16 cellular contexts compared by ENCODE assay signal in the genomic region with DNA sequence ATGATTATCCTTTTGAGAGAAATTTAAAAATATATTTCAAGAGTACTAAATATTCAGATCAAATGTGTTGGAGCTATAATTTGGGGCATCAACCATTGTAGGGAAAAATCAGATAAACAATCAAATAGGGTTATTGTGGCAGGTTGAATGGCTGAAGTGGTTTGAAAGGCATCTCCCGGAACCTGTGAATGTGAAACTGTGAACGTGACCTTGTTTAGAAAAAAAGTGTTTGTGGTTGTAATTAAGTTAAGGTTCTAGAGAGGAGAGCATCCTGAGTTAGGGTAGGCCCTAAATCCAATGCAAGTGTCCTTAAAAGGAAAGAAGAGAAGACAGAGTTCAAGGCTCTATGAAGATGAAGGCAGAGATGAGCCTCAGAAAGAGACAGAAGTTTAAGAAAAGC. TPM values are rescaled to one million over a fixed set of nuclear protein-coding genes. Genes with fewer than 3 reads are reported as not detected.
DNase-seq lines count a peak whose midpoint lies in the region; ATAC-seq and TF ChIP-seq lines count a peak whose summit lies in the region.
"Had no signal": no experiment of that assay in that cellular context is flagged by ENCODE, and none has a peak within 500 bp of the region (broad histone marks: within the 10 kb centered on the region; RNA-seq: fewer than 3 reads in every experiment).

No MANE protein-coding gene starts in this region.

- H3K9me3 Mint-ChIP-seq in activated CD4-positive, alpha-beta T cell treated with anti-CD3 and anti-CD28 coated beads, Interleukin-2, amount 10 ng/mL, durations not matched to agents 24 days and 14 days = peaks cover 9% of the 10 kb centered on the region
- peaks cover 7 to 8% of the 10 kb centered on the region in 2 experiments for H3K9me3 Mint-ChIP-seq in H9
- no peaks in the 10 kb centered on the region for H3K9me3 Mint-ChIP-seq in activated CD8-positive, alpha-beta T cell treated with anti-CD3 and anti-CD28 coated beads for 36 hours
- H3K9me3 Mint-ChIP-seq in natural killer cell treated with Interleukin-12 subunit alpha and Interleukin-12 subunit beta and Interleukin-15 and Interleukin-18, amount 100 ng/mL, for 72 hours = no peaks in the 10 kb centered on the region

- DNase-seq in activated CD4-positive, alpha-beta T cell treated with anti-CD3 and anti-CD28 coated beads, Interleukin-2, amount 10 ng/mL, durations not matched to agents 24 days and 14 days = no peak
- DNase-seq in activated CD4-positive, alpha-beta T cell treated with anti-CD3 and anti-CD28 coated beads, Interleukin-2, amount 50 U/mL, for 1 hour = no peak
- no peak for DNase-seq in H9
- DNase-seq in activated CD8-positive, alpha-beta T cell treated with anti-CD3 and anti-CD28 coated beads for 36 hours = no peak
- no peak for DNase-seq in natural killer cell treated with Interleukin-12 subunit alpha and Interleukin-12 subunit beta and Interleukin-15 and Interleukin-18, amount 100 ng/mL, for 72 hours (ENCODE audit: low spot score)
- DNase-seq in GOT3 (lab: John Stamatoyannopoulos, UW) = no peak
- DNase-seq in mucosa of gallbladder (ENCODE audit: low spot score) = no peak
- DNase-seq in activated T-cell treated with anti-CD3 and anti-CD28 coated beads, Interleukin-2, amount 50 U/mL, for 48 hours = no peak
- DNase-seq: DND-41, IMR-90, MV-4-11, NCI-H1417, NCI-H1930, NCI-H774, PC-3 had no signal

- intact Hi-C loops in activated CD4-positive, alpha-beta T cell treated with anti-CD3 and anti-CD28 coated beads, Interleukin-2, amount 10 ng/mL, durations not matched to agents 24 days and 14 days (cut with micrococcal nuclease) = no loop called here
- intact Hi-C loops in activated CD8-positive, alpha-beta T cell treated with anti-CD3 and anti-CD28 coated beads for 36 hours (cut with micrococcal nuclease) = loop anchor here (1.0 kb wide), 1 partner anchor 15 kb away; no protein-coding TSS in a partner anchor

- H3K4me1 ChIP-seq in H9 (ENCODE audit: insufficient read depth, low read length) = no peaks in the 10 kb centered on the region; the same call in 1 of the 2 replicates

- H2BK15ac ChIP-seq in H9 (ENCODE audit: low read depth, low read length) = no peak overlapping the region

- H3K23me2 ChIP-seq in H9 (ENCODE audit: insufficient read length, low read depth, low read length, poor library complexity, severe bottlenecking) = no peaks in the 10 kb centered on the region

- H2BK5ac ChIP-seq in H9 (ENCODE audit: insufficient read length, low read length) = no peak overlapping the region

- H3K36me3 Mint-ChIP-seq in activated CD4-positive, alpha-beta T cell treated with anti-CD3 and anti-CD28 coated beads, Interleukin-2, amount 10 ng/mL, durations not matched to agents 24 days and 14 days (ENCODE audit: low read depth) = peaks cover 7% of the 10 kb centered on the region
- peaks cover 8 to 9% (median 8%) of the 10 kb centered on the region in 3 experiments for H3K36me3 Mint-ChIP-seq in H9 (ENCODE audit: insufficient read depth in 1 of 3, low read depth in 3 of 3)
- peaks cover 11% of the 10 kb centered on the region for H3K36me3 Mint-ChIP-seq in activated CD8-positive, alpha-beta T cell treated with anti-CD3 and anti-CD28 coated beads for 36 hours (ENCODE audit: low read depth)
- no peaks in the 10 kb centered on the region for H3K36me3 Mint-ChIP-seq in natural killer cell treated with Interleukin-12 subunit alpha and Interleukin-12 subunit beta and Interleukin-15 and Interleukin-18, amount 100 ng/mL, for 72 hours

- H3K9me3 ChIP-seq in H9 (ENCODE audit: control insufficient read depth, low read depth, low read length) = no peaks in the 10 kb centered on the region

- H2AK5ac ChIP-seq in H9 (ENCODE audit: insufficient read length, low read length) = no peak overlapping the region

- H3K27ac ChIP-seq in H9 (ENCODE audit: insufficient read length, low read depth, low read length) = no peak overlapping the region
- H3K27ac ChIP-seq: RWPE1 had no signal

- no peak overlapping the region for H2BK20ac ChIP-seq in H9 (ENCODE audit: low read depth, low read length, poor library complexity, severe bottlenecking)

- H3K18ac ChIP-seq in H9 (ENCODE audit: insufficient read length, low read depth, low read length) = no peak overlapping the region

- no peak overlapping the region for H3K4me2 ChIP-seq in H9 (ENCODE audit: insufficient read depth, insufficient read length, low read length)

- H3K4ac ChIP-seq in H9 (ENCODE audit: low read depth, low read length) = no peak overlapping the region

- no peak overlapping the region for H2AFZ ChIP-seq in H9 (ENCODE audit: low read length)

- CTCF ChIA-PET in activated CD8-positive, alpha-beta T cell treated with anti-CD3 and anti-CD28 coated beads for 36 hours (lab: Charles Lee) = interaction anchor here (1.6 to 1.7 kb wide), 3 partner anchors 15 to 212 kb away, joined by 4 to 6 read pairs (median 4); no protein-coding TSS in a partner anchor

- H4K91ac ChIP-seq in H9 (ENCODE audit: insufficient read length, low read depth, low read length) = no peak overlapping the region

- no peak overlapping the region for H4K5ac ChIP-seq in H9 (ENCODE audit: insufficient read length, low read depth, low read length)

- H3K23ac ChIP-seq in H9 (ENCODE audit: insufficient read length, low read depth, low read length) = no peak overlapping the region

- H3K56ac ChIP-seq in H9 (ENCODE audit: insufficient read length, low read depth, low read length) = no peak overlapping the region

- peaks cover 3% of the 10 kb centered on the region for H3K79me1 ChIP-seq in H9 (ENCODE audit: insufficient read depth, low read depth, low read length, poor library complexity, severe bottlenecking)

- H2BK120ac ChIP-seq in H9 (ENCODE audit: low read depth, low read length, poor library complexity, severe bottlenecking) = no peak overlapping the region

- H3K27me3 ChIP-seq in H9 (ENCODE audit: insufficient read depth, low read length) = no peaks in the 10 kb centered on the region

- peaks cover 16% of the 10 kb centered on the region for H3K4me1 Mint-ChIP-seq in activated CD4-positive, alpha-beta T cell treated with anti-CD3 and anti-CD28 coated beads, Interleukin-2, amount 10 ng/mL, durations not matched to agents 24 days and 14 days
- peaks cover 41 to 48% of the 10 kb centered on the region in 2 experiments for H3K4me1 Mint-ChIP-seq in H9
- H3K4me1 Mint-ChIP-seq in activated CD8-positive, alpha-beta T cell treated with anti-CD3 and anti-CD28 coated beads for 36 hours (ENCODE audit: low read depth) = peaks cover 22% of the 10 kb centered on the region
- peaks cover 12 to 19% of the 10 kb centered on the region in 2 donors for H3K4me1 Mint-ChIP-seq in natural killer cell treated with Interleukin-12 subunit alpha and Interleukin-12 subunit beta and Interleukin-15 and Interleukin-18, amount 100 ng/mL, for 72 hours (ENCODE audit: low read depth in 2 of 2)

- peak overlapping the region; percentile 63 for H3K27ac Mint-ChIP-seq in activated CD4-positive, alpha-beta T cell treated with anti-CD3 and anti-CD28 coated beads, Interleukin-2, amount 10 ng/mL, durations not matched to agents 24 days and 14 days
- peak overlapping the region in 2 of 3 experiments; percentile 13 to 49; a peak in 2 of 7 replicates for H3K27ac Mint-ChIP-seq in H9
- H3K27ac Mint-ChIP-seq in activated CD8-positive, alpha-beta T cell treated with anti-CD3 and anti-CD28 coated beads for 36 hours = peak overlapping the region; percentile 32
- peak overlapping the region in 1 of 2 donors; percentile 36 for H3K27ac Mint-ChIP-seq in natural killer cell treated with Interleukin-12 subunit alpha and Interleukin-12 subunit beta and Interleukin-15 and Interleukin-18, amount 100 ng/mL, for 72 hours

- no peaks in the 10 kb centered on the region for H3K27me3 Mint-ChIP-seq in activated CD4-positive, alpha-beta T cell treated with anti-CD3 and anti-CD28 coated beads, Interleukin-2, amount 10 ng/mL, durations not matched to agents 24 days and 14 days
- no peaks in the 10 kb centered on the region for H3K27me3 Mint-ChIP-seq in H9 (ENCODE audit: low read depth)
- H3K27me3 Mint-ChIP-seq in activated CD8-positive, alpha-beta T cell treated with anti-CD3 and anti-CD28 coated beads for 36 hours = no peaks in the 10 kb centered on the region
- no peaks in the 10 kb centered on the region for H3K27me3 Mint-ChIP-seq in natural killer cell treated with Interleukin-12 subunit alpha and Interleukin-12 subunit beta and Interleukin-15 and Interleukin-18, amount 100 ng/mL, for 72 hours

- peaks cover 8% of the 10 kb centered on the region; the same call in 1 of the 2 replicates for H3K79me2 ChIP-seq in H9 (ENCODE audit: insufficient read depth, low read length)

- peak; percentile 60 for ATAC-seq in activated CD8-positive, alpha-beta T cell treated with anti-CD3 and anti-CD28 coated beads for 36 hours
- ATAC-seq in natural killer cell treated with Interleukin-12 subunit alpha and Interleukin-12 subunit beta and Interleukin-15 and Interleukin-18, amount 100 ng/mL, for 72 hours = peak; percentile 51 to 72
- ATAC-seq: PC-3 had no signal

- no peak for TF ChIP-seq CTCF in H9 (conservative IDR thresholded peaks at IDR 0.05)
- TF ChIP-seq CTCF in activated CD8-positive, alpha-beta T cell treated with anti-CD3 and anti-CD28 coated beads for 36 hours (IDR thresholded peaks at IDR 0.05) = no peak

- no peak overlapping the region for H3T11ph ChIP-seq in H9 (ENCODE audit: low read length)

- H3K14ac ChIP-seq in H9 (ENCODE audit: insufficient read depth, low read length) = no peak overlapping the region

- H4K8ac ChIP-seq in H9 (replicated peaks; ENCODE audit: insufficient read length, low read depth, low read length) = no peak overlapping the region

- POLR2A ChIA-PET in activated CD8-positive, alpha-beta T cell treated with anti-CD3 and anti-CD28 coated beads for 36 hours (lab: Charles Lee) = no interaction called here

- no CpG with 5 or more reads among the region's 2 CpGs for WGBS in H9 (ENCODE audit: extremely low coverage, insufficient read length, low lambda C conversion rate)

- no peak overlapping the region for H2BK12ac ChIP-seq in H9 (ENCODE audit: insufficient read length, low read depth, low read length)

- H4K20me1 ChIP-seq in H9 (ENCODE audit: control insufficient read depth, insufficient read depth, insufficient read length) = no peaks in the 10 kb centered on the region

- H3K9ac ChIP-seq in H9 (ENCODE audit: extremely low read depth, insufficient read length, low read length) = no peak overlapping the region

- H3K4me3 Mint-ChIP-seq in activated CD4-positive, alpha-beta T cell treated with anti-CD3 and anti-CD28 coated beads, Interleukin-2, amount 10 ng/mL, durations not matched to agents 24 days and 14 days = peak overlapping the region; percentile 19
- no peak overlapping the region for H3K4me3 Mint-ChIP-seq in H9
- H3K4me3 Mint-ChIP-seq in activated CD8-positive, alpha-beta T cell treated with anti-CD3 and anti-CD28 coated beads for 36 hours = no peak overlapping the region
- H3K4me3 Mint-ChIP-seq in natural killer cell treated with Interleukin-12 subunit alpha and Interleukin-12 subunit beta and Interleukin-15 and Interleukin-18, amount 100 ng/mL, for 72 hours = peak overlapping the region; percentile 5

RNA-seq across cellular contexts. Expression of a gene that starts 37.4 kb away (rescaled TPM):
- total RNA-seq in activated CD4-positive, alpha-beta T cell treated with anti-CD3 and anti-CD28 coated beads, Interleukin-2, amount 10 ng/mL, durations not matched to agents 24 days and 14 days = 23.0 and 23.1 TPM in 2 replicates
- total RNA-seq in H9 (2021) = 54.4 and 56.5 TPM in 2 replicates
- total RNA-seq in activated CD8-positive, alpha-beta T cell treated with anti-CD3 and anti-CD28 coated beads for 36 hours = 10 to 100 TPM; 12.9 to 13.2 TPM
- total RNA-seq in natural killer cell treated with Interleukin-12 subunit alpha and Interleukin-12 subunit beta and Interleukin-15 and Interleukin-18, amount 100 ng/mL, for 72 hours = 1 to 10 TPM; 5.3 to 8.2 TPM
- 26.2 TPM for total RNA-seq in mucosa of gallbladder

Comparison
In these comparisons a context has a peak if more than half of its experiments do, and no peak if none do; other contexts are left out.
1. H3K4me3 Mint-ChIP-seq: peak in activated CD4-positive, alpha-beta T cell treated with anti-CD3 and anti-CD28 coated beads, Interleukin-2, amount 10 ng/mL, durations not matched to agents 24 days and 14 days (single experiment) and natural killer cell treated with Interleukin-12 subunit alpha and Interleukin-12 subunit beta and Interleukin-15 and Interleukin-18, amount 100 ng/mL, for 72 hours (single experiment); none in H9 (0 of 2) and activated CD8-positive, alpha-beta T cell treated with anti-CD3 and anti-CD28 coated beads for 36 hours (single experiment).